In the genomic region with DNA sequence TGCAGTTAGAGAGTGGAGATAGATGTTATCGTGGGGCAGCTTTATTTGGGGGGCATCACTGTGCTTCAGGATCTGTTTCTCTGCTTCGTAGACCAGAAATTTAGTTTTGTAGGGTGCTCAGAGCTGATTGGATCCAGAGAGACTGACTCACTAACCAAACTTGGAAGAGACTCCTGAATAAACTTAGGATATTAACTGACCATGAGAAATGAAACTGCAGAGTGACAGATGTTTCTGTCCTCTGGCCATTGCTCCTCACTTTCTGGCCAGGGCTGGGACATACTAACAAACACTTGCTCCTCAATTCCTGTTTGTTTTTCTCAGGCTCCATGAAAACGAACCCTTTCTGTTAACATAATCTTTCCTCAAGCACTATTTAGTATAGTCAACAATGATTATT, we compare ENCODE assay signal across 11 cellular contexts. TPM values are rescaled to one million over a fixed set of nuclear protein-coding genes. Genes with fewer than 3 reads are reported as not detected.
A peak's percentile ranks its signal among the peaks of the same experiment; 100 is the strongest.
DNase-seq lines count a peak whose midpoint lies in the region; ATAC-seq and TF ChIP-seq lines count a peak whose summit lies in the region.
"Had no signal": no experiment of that assay in that cellular context is flagged by ENCODE, and none has a peak within 500 bp of the region (broad histone marks: within the 10 kb centered on the region; RNA-seq: fewer than 3 reads in every experiment).

No MANE protein-coding gene starts in this region.

- peaks cover 64 to 73% of the 10 kb centered on the region in 2 donors for H3K4me1 ChIP-seq in gastrocnemius medialis
- peaks cover 19% of the 10 kb centered on the region for H3K4me1 ChIP-seq in HAP-1

- H3K27me3 ChIP-seq in gastrocnemius medialis: no peaks in the 10 kb centered on the region
- no peaks in the 10 kb centered on the region for H3K27me3 ChIP-seq in HAP-1 (ENCODE audit: low read depth)

- H3K27ac ChIP-seq in gastrocnemius medialis: peak overlapping the region; percentile 95 to 100 (median 99)
- H3K27ac ChIP-seq: KMS-11 had no signal

- TF ChIP-seq POLR2A in gastrocnemius medialis (IDR thresholded peaks at IDR 0.05): peak; percentile 18 to 45

- H3K9me3 ChIP-seq in gastrocnemius medialis (no peaks in the 10 kb centered on the region), HAP-1 (no peaks in the 10 kb centered on the region)

- ATAC-seq in gastrocnemius medialis (peak; percentile 61 to 63), GM19395 (IDR thresholded peaks at IDR 0.05; ENCODE audit: unreplicated experiment) (no peak)

- no peak for TF ChIP-seq CTCF in gastrocnemius medialis (IDR thresholded peaks at IDR 0.05 in 4 of 5, conservative IDR thresholded peaks at IDR 0.05 in 1 of 5)

- in situ Hi-C loops in Caki2 (cut with HindIII; ENCODE audit: low pct_unique_long_range_greater_than_20kb, low sequenced_read_pairs): no loop called here
- in situ Hi-C loops in gastrocnemius medialis (cut with MboI; ENCODE audit: low sequenced_read_pairs in 4 of 4): loop anchor here in 1 of 4 donors (10.0 kb wide), 1 partner anchor 62 kb away; a partner anchor contains a TSS
- in situ Hi-C loops in HAP-1 (cut with MboI; ENCODE audit: low sequenced_read_pairs): no loop called here

- intact Hi-C loops in gastrocnemius medialis (cut with DNase I; ENCODE audit: low total_unique reads): no loop called here

- H3K4me3 ChIP-seq in gastrocnemius medialis (peak overlapping the region in 3 of 4 donors; percentile 7 to 36 (median 28)), HAP-1 (no peak overlapping the region)

- H3K36me3 ChIP-seq in gastrocnemius medialis: no peaks in the 10 kb centered on the region
- H3K36me3 ChIP-seq in HAP-1 (replicated peaks): no peaks in the 10 kb centered on the region

- DNase-seq in Caki2 (ENCODE audit: low read depth) (peak; percentile 38), RPMI7951 (ENCODE audit: low read depth) (peak; percentile 67), glomerular visceral epithelial cell (ENCODE audit: extremely low spot score) (peak; percentile 26), gastrocnemius medialis (peak; percentile 23 to 63), DMS 273 treated with DMSO at 0.1 percent for 48 hours (lab: John Stamatoyannopoulos, UW) (no peak), HAP-1 (ENCODE audit: low spot score in 2 of 2) (no peak)
- DNase-seq in NK-92 treated with Interleukin-12 subunit alpha and Interleukin-12 subunit beta, amount 100 ng/mL, for 24 hours (lab: John Stamatoyannopoulos, UW): no peak
- DNase-seq: mesendoderm, NCI-H524 had no signal

RNA-seq across cellular contexts. Expression of a gene that starts 4.3 kb away (rescaled TPM):
- 5.8 and 7.2 TPM in 2 replicates for total RNA-seq in Caki2 (2014; rRNA removed; shearing (Covaris generic); ENCODE audit: low replicate concordance)
- total RNA-seq in RPMI7951 (2014; rRNA removed; shearing (Covaris generic)): 6.4 and 7.4 TPM in 2 replicates
- total RNA-seq in gastrocnemius medialis: 10 to 100 TPM; 30.0 to 49.2 (median 33.8) TPM

RNA-seq across cellular contexts. Expression of a gene that starts 36.8 kb away (rescaled TPM):
- total RNA-seq in Caki2 (2014; rRNA removed; shearing (Covaris generic); ENCODE audit: low replicate concordance): 235 and 243 TPM in 2 replicates
- total RNA-seq in RPMI7951 (2014; rRNA removed; shearing (Covaris generic)): 257 and 259 TPM in 2 replicates
- total RNA-seq in gastrocnemius medialis: 100 to 1,000 TPM in 3 of 4 donors, 10 to 100 TPM in 1; 90.2 to 127 (median 118) TPM

Comparison
In these comparisons a context has a peak if more than half of its experiments do, and no peak if none do; other contexts are left out.
1. DNase-seq: peak in Caki2 (single experiment), RPMI7951 (single experiment), glomerular visceral epithelial cell (single experiment) and gastrocnemius medialis (2 of 2); none in DMS 273 treated with DMSO at 0.1 percent for 48 hours (single experiment), NK-92 treated with Interleukin-12 subunit alpha and Interleukin-12 subunit beta, amount 100 ng/mL, for 24 hours (single experiment) and HAP-1 (0 of 2).